In the genomic region with DNA sequence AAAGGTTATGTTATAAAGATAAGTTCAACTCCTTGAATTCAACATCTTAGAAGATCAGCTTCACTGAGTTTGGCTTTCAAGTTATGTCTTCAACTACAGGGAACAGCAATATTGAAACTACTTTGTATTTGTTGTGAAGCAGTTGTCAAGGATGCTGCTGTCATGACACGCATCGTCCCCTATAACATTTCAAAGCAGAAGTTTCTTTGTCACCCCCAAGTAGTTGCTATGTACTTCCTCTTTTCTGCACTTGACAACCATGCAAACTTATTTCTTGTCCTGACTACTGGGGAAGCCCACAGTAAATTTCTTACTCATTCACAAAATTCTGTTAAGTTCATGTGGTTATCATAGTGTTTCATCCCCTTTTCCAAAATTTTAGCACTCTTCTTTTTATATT, we compare ENCODE assay signal across 1 cellular context.
TF ChIP-seq lines count a peak whose summit lies in the region.

No MANE protein-coding gene starts in this region.

TF ChIP-seq in HepG2, 621 proteins besides CTCF, POLR2A, EP300 and RAD21 (continued from another document):
- TF ChIP-seq, protein P1, sequence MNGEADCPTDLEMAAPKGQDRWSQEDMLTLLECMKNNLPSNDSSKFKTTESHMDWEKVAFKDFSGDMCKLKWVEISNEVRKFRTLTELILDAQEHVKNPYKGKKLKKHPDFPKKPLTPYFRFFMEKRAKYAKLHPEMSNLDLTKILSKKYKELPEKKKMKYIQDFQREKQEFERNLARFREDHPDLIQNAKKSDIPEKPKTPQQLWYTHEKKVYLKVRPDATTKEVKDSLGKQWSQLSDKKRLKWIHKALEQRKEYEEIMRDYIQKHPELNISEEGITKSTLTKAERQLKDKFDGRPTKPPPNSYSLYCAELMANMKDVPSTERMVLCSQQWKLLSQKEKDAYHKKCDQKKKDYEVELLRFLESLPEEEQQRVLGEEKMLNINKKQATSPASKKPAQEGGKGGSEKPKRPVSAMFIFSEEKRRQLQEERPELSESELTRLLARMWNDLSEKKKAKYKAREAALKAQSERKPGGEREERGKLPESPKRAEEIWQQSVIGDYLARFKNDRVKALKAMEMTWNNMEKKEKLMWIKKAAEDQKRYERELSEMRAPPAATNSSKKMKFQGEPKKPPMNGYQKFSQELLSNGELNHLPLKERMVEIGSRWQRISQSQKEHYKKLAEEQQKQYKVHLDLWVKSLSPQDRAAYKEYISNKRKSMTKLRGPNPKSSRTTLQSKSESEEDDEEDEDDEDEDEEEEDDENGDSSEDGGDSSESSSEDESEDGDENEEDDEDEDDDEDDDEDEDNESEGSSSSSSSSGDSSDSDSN (CRISPR knock-in tag; IDR thresholded peaks at IDR 0.05): no peak
- TF ChIP-seq FOSL1 (CRISPR knock-in tag; IDR thresholded peaks at IDR 0.05; ENCODE audit: borderline replicate concordance) (no peak), CBX2 (IDR thresholded peaks at IDR 0.05; ENCODE audit: low read depth, low read length) (no peak), CBX2 (CRISPR knock-in tag; IDR thresholded peaks at IDR 0.05; ENCODE audit: low read depth) (no peak), MEF2D (CRISPR knock-in tag; IDR thresholded peaks at IDR 0.05) (no peak), NFIB (CRISPR knock-in tag; IDR thresholded peaks at IDR 0.05; ENCODE audit: borderline replicate concordance) (no peak), ZC3H4 (CRISPR knock-in tag; IDR thresholded peaks at IDR 0.05; ENCODE audit: borderline replicate concordance) (no peak), ZNF275 (CRISPR knock-in tag; IDR thresholded peaks at IDR 0.05; ENCODE audit: borderline replicate concordance) (no peak), BORCS8-MEF2B (CRISPR knock-in tag; IDR thresholded peaks at IDR 0.05) (no peak), ZNF782 (CRISPR knock-in tag; IDR thresholded peaks at IDR 0.05; ENCODE audit: borderline replicate concordance) (no peak), ZNF33B (CRISPR knock-in tag; IDR thresholded peaks at IDR 0.05) (no peak)
- TF ChIP-seq, protein P2, sequence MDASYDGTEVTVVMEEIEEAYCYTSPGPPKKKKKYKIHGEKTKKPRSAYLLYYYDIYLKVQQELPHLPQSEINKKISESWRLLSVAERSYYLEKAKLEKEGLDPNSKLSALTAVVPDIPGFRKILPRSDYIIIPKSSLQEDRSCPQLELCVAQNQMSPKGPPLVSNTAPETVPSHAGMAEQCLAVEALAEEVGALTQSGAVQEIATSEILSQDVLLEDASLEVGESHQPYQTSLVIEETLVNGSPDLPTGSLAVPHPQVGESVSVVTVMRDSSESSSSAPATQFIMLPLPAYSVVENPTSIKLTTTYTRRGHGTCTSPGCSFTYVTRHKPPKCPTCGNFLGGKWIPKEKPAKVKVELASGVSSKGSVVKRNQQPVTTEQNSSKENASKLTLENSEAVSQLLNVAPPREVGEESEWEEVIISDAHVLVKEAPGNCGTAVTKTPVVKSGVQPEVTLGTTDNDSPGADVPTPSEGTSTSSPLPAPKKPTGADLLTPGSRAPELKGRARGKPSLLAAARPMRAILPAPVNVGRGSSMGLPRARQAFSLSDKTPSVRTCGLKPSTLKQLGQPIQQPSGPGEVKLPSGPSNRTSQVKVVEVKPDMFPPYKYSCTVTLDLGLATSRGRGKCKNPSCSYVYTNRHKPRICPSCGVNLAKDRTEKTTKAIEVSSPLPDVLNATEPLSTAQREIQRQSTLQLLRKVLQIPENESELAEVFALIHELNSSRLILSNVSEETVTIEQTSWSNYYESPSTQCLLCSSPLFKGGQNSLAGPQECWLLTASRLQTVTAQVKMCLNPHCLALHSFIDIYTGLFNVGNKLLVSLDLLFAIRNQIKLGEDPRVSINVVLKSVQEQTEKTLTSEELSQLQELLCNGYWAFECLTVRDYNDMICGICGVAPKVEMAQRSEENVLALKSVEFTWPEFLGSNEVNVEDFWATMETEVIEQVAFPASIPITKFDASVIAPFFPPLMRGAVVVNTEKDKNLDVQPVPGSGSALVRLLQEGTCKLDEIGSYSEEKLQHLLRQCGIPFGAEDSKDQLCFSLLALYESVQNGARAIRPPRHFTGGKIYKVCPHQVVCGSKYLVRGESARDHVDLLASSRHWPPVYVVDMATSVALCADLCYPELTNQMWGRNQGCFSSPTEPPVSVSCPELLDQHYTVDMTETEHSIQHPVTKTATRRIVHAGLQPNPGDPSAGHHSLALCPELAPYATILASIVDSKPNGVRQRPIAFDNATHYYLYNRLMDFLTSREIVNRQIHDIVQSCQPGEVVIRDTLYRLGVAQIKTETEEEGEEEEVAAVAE (CRISPR knock-in tag; IDR thresholded peaks at IDR 0.05; ENCODE audit: borderline replicate concordance): no peak
TF ChIP-seq in HepG2: peak in this region for 0.
